In genomic region chr7:141651417-141651816, GRCh38 we compare ENCODE assay signal across 16 cellular contexts. TPM values are rescaled to one million over a fixed set of nuclear protein-coding genes. Genes with fewer than 3 reads are reported as not detected.
DNase-seq lines count a peak whose midpoint lies in the region; ATAC-seq and TF ChIP-seq lines count a peak whose summit lies in the region.
"Had no signal": no experiment of that assay in that cellular context is flagged by ENCODE, and none has a peak within 500 bp of the region (broad histone marks: within the 10 kb centered on the region; RNA-seq: fewer than 3 reads in every experiment).

No MANE protein-coding gene starts in this region.

- no peak overlapping the region for H4K8ac ChIP-seq in IMR-90 (ENCODE audit: low read depth in 2 of 2, low read length in 2 of 2)

- in situ Hi-C loops in IMR-90 (cut with MboI; ENCODE audit: low sequenced_read_pairs) = loop anchor here (10.0 kb wide), 1 partner anchor 837 kb away; no protein-coding TSS in a partner anchor

- no peak overlapping the region for H2BK5ac ChIP-seq in IMR-90 (ENCODE audit: low read depth, low read length, poor library complexity, severe bottlenecking)

- no peak overlapping the region for H3K23ac ChIP-seq in IMR-90 (ENCODE audit: low read depth, low read length)

- DNase-seq in activated naive CD4-positive, alpha-beta T cell treated with Interleukin-2 at 50 U/mL for 16 hours = no peak
- DNase-seq in IMR-90 = no peak
- DNase-seq in endothelial cell (ENCODE audit: low spot score) = no peak
- no peak for DNase-seq in COLO668 (lab: John Stamatoyannopoulos, UW; ENCODE audit: unreplicated experiment)
- DNase-seq in NAMALWA (ENCODE audit: low spot score) = no peak
- DNase-seq: 8988T; CD4-positive, CD25-positive, alpha-beta regulatory T cell; DMS79; H7 had no signal

- intact Hi-C loops in IMR-90 (cut with micrococcal nuclease) = loop anchor here (5.0 to 10.0 kb wide), 3 partner anchors 86 to 979 kb away; partner anchors contain the start of genes ADCK2, SSBP1 and TMEM178B

- H3K9me1 ChIP-seq in IMR-90 (ENCODE audit: insufficient read depth, low read length) = no peaks in the 10 kb centered on the region

- H3K56ac ChIP-seq in IMR-90 (ENCODE audit: extremely low read depth, insufficient read depth, low read length) = no peak overlapping the region

- H2AFZ ChIP-seq in IMR-90 (replicated peaks; ENCODE audit: low read length, poor library complexity) = no peak overlapping the region
- H2AFZ ChIP-seq: GM23338 had no signal

- dilution Hi-C loops in IMR-90 (cut with HindIII; ENCODE audit: low sequenced_read_pairs, unreplicated experiment) = no loop called here

- peak overlapping the region; percentile 29 for H2AK9ac ChIP-seq in IMR-90 (replicated peaks; ENCODE audit: low read depth, low read length, poor library complexity)

- no peak overlapping the region for H3K27ac ChIP-seq in IMR-90 (ENCODE audit: insufficient read depth, low read length)
- H3K27ac ChIP-seq: BLaER1 treated with 17β-estradiol and CSF1 and Interleukin-3, amounts not matched to agents 10 nM and 100 nM had no signal

- H4K91ac ChIP-seq in IMR-90 (ENCODE audit: insufficient read depth, low read depth, low read length) = no peak overlapping the region

- no peak for TF ChIP-seq CTCF in IMR-90 (conservative IDR thresholded peaks at IDR 0.05; ENCODE audit: low read depth, low read length)
- TF ChIP-seq CTCF in endothelial cell (IDR thresholded peaks at IDR 0.05; ENCODE audit: unreplicated experiment) = no peak

- WGBS in IMR-90 (ENCODE audit: extremely low coverage in 2 of 2, insufficient read length in 1 of 2), 2 experiments = no CpG with 5 or more reads among the region's 9 CpGs

- H2BK120ac ChIP-seq in IMR-90 (ENCODE audit: low read depth, low read length) = no peak overlapping the region

- ATAC-seq in IMR-90 (ENCODE audit: low read depth) = no peak
- no peak for ATAC-seq in stimulated activated memory B cell treated with anti-CD40 and anti-IgM and Interleukin-4, amounts not matched to agents 10 μg/mL and 1 μg/mL and 100 μg/mL, for 72 hours
- ATAC-seq: GM12878, GM23338 had no signal

- peaks cover 9% of the 10 kb centered on the region for H3K36me3 Mint-ChIP-seq in activated naive CD4-positive, alpha-beta T cell treated with anti-CD3 and anti-CD28 coated beads, Interleukin-2, amount 50 U/mL, for 24 hours
- H3K36me3 Mint-ChIP-seq in endothelial cell (ENCODE audit: low read depth, unreplicated experiment) = peaks cover 12% of the 10 kb centered on the region
- peaks cover 36% of the 10 kb centered on the region for H3K36me3 Mint-ChIP-seq in stimulated activated memory B cell treated with anti-CD40 and anti-IgM and Interleukin-4, amounts not matched to agents 10 μg/mL and 1 μg/mL and 100 μg/mL, for 72 hours
- H3K36me3 Mint-ChIP-seq: IgD-negative memory B cell had no signal

- no peak overlapping the region for H2BK15ac ChIP-seq in IMR-90 (ENCODE audit: low read depth, low read length)

- CTCF ChIA-PET in IMR-90 (lab: Yijun Ruan, JAX) = interaction anchor here (2.0 kb wide), 1 partner anchor 15 kb away, joined by 16 read pairs; no protein-coding TSS in a partner anchor

- no peak for TF ChIP-seq RAD21 in IMR-90 (IDR thresholded peaks at IDR 0.05; ENCODE audit: low read length)

- peak overlapping the region; percentile 30 for H3K27ac Mint-ChIP-seq in activated naive CD4-positive, alpha-beta T cell treated with anti-CD3 and anti-CD28 coated beads, Interleukin-2, amount 50 U/mL, for 24 hours
- H3K27ac Mint-ChIP-seq in endothelial cell (ENCODE audit: unreplicated experiment) = peak overlapping the region; percentile 72
- peak overlapping the region; percentile 35 for H3K27ac Mint-ChIP-seq in stimulated activated memory B cell treated with anti-CD40 and anti-IgM and Interleukin-4, amounts not matched to agents 10 μg/mL and 1 μg/mL and 100 μg/mL, for 72 hours
- H3K27ac Mint-ChIP-seq: GM23338 had no signal

- H3K4me1 ChIP-seq in IMR-90 (ENCODE audit: control insufficient read depth, insufficient read depth, low read length) = no peaks in the 10 kb centered on the region

- peaks cover 11% of the 10 kb centered on the region for H3K4me1 Mint-ChIP-seq in activated naive CD4-positive, alpha-beta T cell treated with anti-CD3 and anti-CD28 coated beads, Interleukin-2, amount 50 U/mL, for 24 hours
- H3K4me1 Mint-ChIP-seq in endothelial cell (ENCODE audit: unreplicated experiment) = peaks cover 24% of the 10 kb centered on the region
- H3K4me1 Mint-ChIP-seq in stimulated activated memory B cell treated with anti-CD40 and anti-IgM and Interleukin-4, amounts not matched to agents 10 μg/mL and 1 μg/mL and 100 μg/mL, for 72 hours = peaks cover 36% of the 10 kb centered on the region

- H3K18ac ChIP-seq in IMR-90 (ENCODE audit: low read depth, low read length) = no peak overlapping the region

- H4K20me1 ChIP-seq in IMR-90 (ENCODE audit: insufficient read depth, low read length) = no peaks in the 10 kb centered on the region
- H4K20me1 ChIP-seq: BLaER1 treated with 17β-estradiol and CSF1 and Interleukin-3, amounts not matched to agents 10 nM and 100 nM had no signal

- BruUV-seq in IMR-90 (replicated peaks; lab: Mats Ljungman, UMichigan) = no TSS peak

- H3K79me1 ChIP-seq in IMR-90 (ENCODE audit: low read depth in 1 of 2, low read length in 2 of 2) = no peaks in the 10 kb centered on the region

- H2BK20ac ChIP-seq in IMR-90 (ENCODE audit: low read depth, low read length) = no peak overlapping the region

- no peaks in the 10 kb centered on the region for H3K9me3 ChIP-seq in IMR-90 (ENCODE audit: control insufficient read depth, insufficient read depth, low read length)
- H3K9me3 ChIP-seq: BLaER1 treated with 17β-estradiol and CSF1 and Interleukin-3, amounts not matched to agents 10 nM and 100 nM had no signal

- H3K9me3 Mint-ChIP-seq in activated naive CD4-positive, alpha-beta T cell treated with anti-CD3 and anti-CD28 coated beads, Interleukin-2, amount 50 U/mL, for 24 hours = no peaks in the 10 kb centered on the region
- H3K9me3 Mint-ChIP-seq in endothelial cell (ENCODE audit: unreplicated experiment) = no peaks in the 10 kb centered on the region
- no peaks in the 10 kb centered on the region for H3K9me3 Mint-ChIP-seq in stimulated activated memory B cell treated with anti-CD40 and anti-IgM and Interleukin-4, amounts not matched to agents 10 μg/mL and 1 μg/mL and 100 μg/mL, for 72 hours
- H3K9me3 Mint-ChIP-seq: CD4-positive, CD25-positive, alpha-beta regulatory T cell; GM23338; IgD-negative memory B cell had no signal

- H3K9ac ChIP-seq in IMR-90 (ENCODE audit: low read depth, low read length) = no peak overlapping the region
- H3K9ac ChIP-seq: BLaER1 treated with 17β-estradiol and CSF1 and Interleukin-3, amounts not matched to agents 10 nM and 100 nM had no signal

- H3K4me2 ChIP-seq in IMR-90 (ENCODE audit: low read depth, low read length) = no peak overlapping the region
- H3K4me2 ChIP-seq: BLaER1 treated with 17β-estradiol and CSF1 and Interleukin-3, amounts not matched to agents 10 nM and 100 nM; GM23338 had no signal

- H3K14ac ChIP-seq in IMR-90 (replicated peaks; ENCODE audit: low read depth, low read length) = no peak overlapping the region

- H3K27me3 Mint-ChIP-seq in activated naive CD4-positive, alpha-beta T cell treated with anti-CD3 and anti-CD28 coated beads, Interleukin-2, amount 50 U/mL, for 24 hours = no peaks in the 10 kb centered on the region
- peaks cover 5% of the 10 kb centered on the region for H3K27me3 Mint-ChIP-seq in endothelial cell (ENCODE audit: unreplicated experiment)
- H3K27me3 Mint-ChIP-seq in stimulated activated memory B cell treated with anti-CD40 and anti-IgM and Interleukin-4, amounts not matched to agents 10 μg/mL and 1 μg/mL and 100 μg/mL, for 72 hours = no peaks in the 10 kb centered on the region
- H3K27me3 Mint-ChIP-seq: CD4-positive, CD25-positive, alpha-beta regulatory T cell; IgD-negative memory B cell had no signal

- peaks cover 12% of the 10 kb centered on the region for H3K36me3 ChIP-seq in IMR-90 (ENCODE audit: control insufficient read depth, insufficient read depth, low read length)

- H3K4me3 ChIP-seq in IMR-90 (ENCODE audit: insufficient read depth, low read depth, low read length) = no peak overlapping the region
- H3K4me3 ChIP-seq: BLaER1 treated with 17β-estradiol and CSF1 and Interleukin-3, amounts not matched to agents 10 nM and 100 nM; GM12878; GM23338 had no signal

- POLR2A ChIA-PET in IMR-90 (lab: Charles Lee; ENCODE audit: unreplicated experiment) = no interaction called here

- no peak overlapping the region for H2AK5ac ChIP-seq in IMR-90 (ENCODE audit: low read depth, low read length)

- H3K4me3 Mint-ChIP-seq in activated naive CD4-positive, alpha-beta T cell treated with anti-CD3 and anti-CD28 coated beads, Interleukin-2, amount 50 U/mL, for 24 hours = no peak overlapping the region
- H3K4me3 Mint-ChIP-seq in endothelial cell (ENCODE audit: unreplicated experiment) = no peak overlapping the region
- H3K4me3 Mint-ChIP-seq in stimulated activated memory B cell treated with anti-CD40 and anti-IgM and Interleukin-4, amounts not matched to agents 10 μg/mL and 1 μg/mL and 100 μg/mL, for 72 hours = no peak overlapping the region
- H3K4me3 Mint-ChIP-seq: GM23338, IgD-negative memory B cell had no signal

- H3K27me3 ChIP-seq in IMR-90 (ENCODE audit: control insufficient read depth, insufficient read depth, low read length) = no peaks in the 10 kb centered on the region
- H3K27me3 ChIP-seq: BLaER1 treated with 17β-estradiol and CSF1 and Interleukin-3, amounts not matched to agents 10 nM and 100 nM had no signal

- no peak overlapping the region for H3K4ac ChIP-seq in IMR-90 (ENCODE audit: low read depth, low read length)

- no peak for TF ChIP-seq POLR2A in IMR-90 (IDR thresholded peaks at IDR 0.05; ENCODE audit: low read depth, low read length)

- H4K5ac ChIP-seq in IMR-90 (ENCODE audit: low read depth, low read length) = no peak overlapping the region

TF ChIP-seq in IMR-90, 13 proteins besides CTCF, POLR2A, EP300 and RAD21 (continues in another document):
- TF ChIP-seq CEBPB (IDR thresholded peaks at IDR 0.05; ENCODE audit: low read depth, low read length) = no peak
- TF ChIP-seq MAZ (IDR thresholded peaks at IDR 0.05; ENCODE audit: borderline replicate concordance, low read depth, low read length) = no peak

RNA-seq across cellular contexts. Expression of gene DENND11, which starts 50.5 kb away (rescaled TPM):
- total RNA-seq in IMR-90 (2012; rRNA removed) (5.0 TPM in 2 replicates), endothelial cell (ENCODE audit: unreplicated experiment) (77.0 TPM)
- polyA plus RNA-seq in IMR-90 (2012; rRNA removed) = 2.2 and 2.9 TPM in 2 replicates
- polyA plus RNA-seq in IMR-90 (2012; cell fraction: cytosol; rRNA removed) = 0.75 and 1.2 TPM in 2 replicates
- 3.0 and 9.9 TPM in 2 replicates for polyA plus RNA-seq in IMR-90 (2012; cell fraction: nucleus; rRNA removed; ENCODE audit: low replicate concordance)

RNA-seq across cellular contexts. Expression of gene WEE2, which starts 56.7 kb away (rescaled TPM):
- not detected in 2 replicates for total RNA-seq in IMR-90 (2012; rRNA removed)
- polyA plus RNA-seq in IMR-90 (2012; rRNA removed) = not detected in 2 replicates
- polyA plus RNA-seq in IMR-90 (2012; cell fraction: cytosol; rRNA removed) = not detected in 2 replicates
- not detected in 2 replicates for polyA plus RNA-seq in IMR-90 (2012; cell fraction: nucleus; rRNA removed; ENCODE audit: low replicate concordance)
- total RNA-seq in endothelial cell (ENCODE audit: unreplicated experiment) = 0.33 TPM
- total RNA-seq: CD4-positive, CD25-positive, alpha-beta regulatory T cell; G401; GM12878; GM23338 had no signal
- polyA plus RNA-seq: CD4-positive, CD25-positive, alpha-beta regulatory T cell; GM23338; IgD-negative memory B cell had no signal

Comparison
In these comparisons a context has a peak if more than half of its experiments do, and no peak if none do; other contexts are left out.
1. RNA of gene DENND11, which starts 50.5 kb away (total RNA-seq): 77.0 TPM in endothelial cell (single experiment); 5.0 TPM in IMR-90; every median in the first group is over 10 times any median in the second.
2. Peak in every context shown above with its lines, with median percentiles within 50 percentile points of each other: H3K27ac Mint-ChIP-seq.